In the genomic region with DNA sequence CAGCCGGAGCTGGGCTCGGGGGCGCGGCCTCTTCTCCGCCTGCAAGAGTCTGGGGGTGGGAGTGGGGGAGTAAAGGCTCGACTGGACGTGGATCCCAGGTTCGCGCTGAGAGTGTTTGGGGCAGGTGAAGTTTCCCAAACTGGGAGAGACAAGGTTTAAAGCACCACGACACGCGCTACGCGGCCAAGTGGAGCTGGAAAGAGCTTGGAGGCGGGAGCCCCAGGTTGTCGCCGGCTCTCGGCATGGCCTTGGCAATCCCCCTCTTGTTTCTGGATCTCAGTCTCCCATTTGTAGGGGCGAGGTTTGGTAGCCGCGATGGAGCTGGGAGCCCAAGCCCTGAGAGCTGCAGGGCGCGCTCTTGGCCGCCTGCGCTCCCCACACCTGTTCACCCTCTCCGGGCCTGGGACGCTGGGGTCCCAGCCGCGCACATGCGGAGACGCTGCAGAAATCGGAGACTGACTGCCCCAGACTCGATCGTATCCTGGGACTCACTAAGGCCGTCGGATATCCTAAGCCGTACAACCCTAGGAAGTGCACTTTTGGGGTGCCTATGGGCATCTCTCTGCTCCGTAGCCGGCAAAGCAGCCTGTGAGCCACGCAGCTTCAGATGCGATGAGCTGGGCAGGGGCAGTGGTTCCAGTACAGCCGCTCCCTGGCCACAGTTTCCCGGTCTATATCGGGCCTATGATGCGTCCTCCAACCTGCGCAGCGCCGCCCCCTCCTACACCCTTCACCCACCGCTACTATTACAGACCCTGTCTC, we compare ENCODE assay signal across 8 cellular contexts.
A peak's percentile ranks its signal among the peaks of the same experiment; 100 is the strongest.
DNase-seq lines count a peak whose midpoint lies in the region; TF ChIP-seq lines count a peak whose summit lies in the region.

No MANE protein-coding gene starts in this region.

- TF ChIP-seq CTCF in GM12864 (IDR thresholded peaks at IDR 0.05; ENCODE audit: low read depth, low read length, missing control alignments): peak; percentile 1
- TF ChIP-seq CTCF in brain microvascular endothelial cell (IDR thresholded peaks at IDR 0.05; ENCODE audit: low read depth, low read length, missing control alignments): no peak

- no peak overlapping the region for H3K27ac ChIP-seq in brain microvascular endothelial cell
- peak overlapping the region; percentile 88 for H3K27ac ChIP-seq in stomach smooth muscle (ENCODE audit: low read length)

- H3K4me1 ChIP-seq in stomach smooth muscle (ENCODE audit: control insufficient read depth, insufficient read depth, low read length): peaks cover 54% of the 10 kb centered on the region

- H3K9ac ChIP-seq in stomach smooth muscle (ENCODE audit: low read length in 2 of 2): peak overlapping the region; percentile 76 to 83

- DNase-seq in GM12864 (ENCODE audit: low read depth): no peak
- peak; percentile 46 for DNase-seq in HuH-7.5 (ENCODE audit: low spot score)
- DNase-seq in brain microvascular endothelial cell: no peak
- DNase-seq in left kidney (ENCODE audit: low read depth, low spot score): peak; percentile 46
- no peak for DNase-seq in GOT3 (lab: John Stamatoyannopoulos, UW)
- DNase-seq in stimulated activated naive CD4-positive, alpha-beta T cell treated with Interleukin-2 at 50 U/mL for 16 hours (lab: John Stamatoyannopoulos, UW): no peak
- DNase-seq in NCI-H2081 (lab: John Stamatoyannopoulos, UW): no peak

- H3K4me3 ChIP-seq in GM12864 (ENCODE audit: low read depth, low read length) (peak overlapping the region; percentile 74), brain microvascular endothelial cell (ENCODE audit: low read depth, low read length) (peak overlapping the region; percentile 1), stomach smooth muscle (ENCODE audit: low read length in 2 of 2) (peak overlapping the region; percentile 91 to 93)

- H3K27me3 ChIP-seq in brain microvascular endothelial cell (replicated peaks) (peaks cover 42% of the 10 kb centered on the region), stomach smooth muscle (ENCODE audit: control insufficient read depth in 1 of 2, insufficient read depth in 2 of 2, low read length in 2 of 2) (no peaks in the 10 kb centered on the region)

- H3K36me3 ChIP-seq in brain microvascular endothelial cell (replicated peaks) (no peaks in the 10 kb centered on the region), stomach smooth muscle (ENCODE audit: control insufficient read depth in 2 of 2, insufficient read depth in 2 of 2, low read length in 2 of 2) (peaks cover 0 to 3% of the 10 kb centered on the region in 2 donors)

- H3K9me3 ChIP-seq in stomach smooth muscle (ENCODE audit: control insufficient read depth in 2 of 2, low read length in 2 of 2): no peaks in the 10 kb centered on the region

- in situ Hi-C loops in brain microvascular endothelial cell (cut with HindIII; ENCODE audit: low pct_ligation_motif_present, low sequenced_read_pairs): no loop called here

Comparison
In these comparisons a context has a peak if more than half of its experiments do, and no peak if none do; other contexts are left out.
1. DNase-seq: peak in HuH-7.5 (single experiment) and left kidney (single experiment); none in GM12864 (single experiment), brain microvascular endothelial cell (single experiment), GOT3 (single experiment), stimulated activated naive CD4-positive, alpha-beta T cell treated with Interleukin-2 at 50 U/mL for 16 hours (single experiment) and NCI-H2081 (0 of 2).
2. H3K4me3 ChIP-seq: peak in every context shown above with its lines; median percentile 92 in stomach smooth muscle; 74 in GM12864; 1 in brain microvascular endothelial cell.